In genomic region chr14:92513204-92513965, GRCh38 we compare ENCODE assay signal across 8 cellular contexts. TPM values are rescaled to one million over a fixed set of nuclear protein-coding genes. Genes with fewer than 3 reads are reported as not detected.
A peak's percentile ranks its signal among the peaks of the same experiment; 100 is the strongest.
DNase-seq lines count a peak whose midpoint lies in the region; FAIRE-seq and TF ChIP-seq lines count a peak whose summit lies in the region.

RIN3 (plus strand) TSS chr14:92513781; CDS start chr14:92513933, 152 bp downstream.

- H3F3A ChIP-seq in neural progenitor cell (ENCODE audit: low read depth): no peaks in the 10 kb centered on the region

- no peak within 1 kb of the TSS for H3K27ac Mint-ChIP-seq in neural progenitor cell

- H3K4me3 ChIP-seq in GM12865 (ENCODE audit: low read depth, low read length): peak within 1 kb of the TSS; percentile 81
- peak within 1 kb of the TSS; percentile 63 for H3K4me3 ChIP-seq in neural progenitor cell

- peak within 1 kb of the TSS; percentile 96 for H3K4me2 ChIP-seq in neural progenitor cell

- no peaks in the 10 kb centered on the region for H3K36me3 Mint-ChIP-seq in neural progenitor cell

- H3K27me3 ChIP-seq in neural progenitor cell: peaks cover 65% of the 10 kb centered on the region

- H3K9ac ChIP-seq in neural progenitor cell: no peak within 1 kb of the TSS

- peaks cover 11% of the 10 kb centered on the region for H3K4me1 Mint-ChIP-seq in neural progenitor cell

- no peaks in the 10 kb centered on the region for H3K79me2 ChIP-seq in neural progenitor cell (ENCODE audit: low read depth)

- no peak for FAIRE-seq in frontal cortex (lab: Jason Lieb, UNC)

- H3K27ac ChIP-seq in neural progenitor cell: no peak within 1 kb of the TSS

- DNase-seq in GM12865 (ENCODE audit: low read depth) (peak; percentile 77), HCEC 1CT (peak; percentile 65), NCI-H69 (lab: John Stamatoyannopoulos, UW) (peak; percentile 72), frontal cortex (ENCODE audit: low spot score in 2 of 2) (peak; percentile 54), neural progenitor cell (ENCODE audit: low spot score) (peak; percentile 78), NCI-H1105 (lab: John Stamatoyannopoulos, UW) (no peak), NCI-H524 treated with DMSO at 0.1 percent for 48 hours (lab: John Stamatoyannopoulos, UW) (no peak)
- peak; percentile 13 for DNase-seq in activated T-helper 9 cell treated with anti-CD3 and anti-CD28 coated beads, Interleukin-2, amount 50 U/mL, for 16 hours (ENCODE audit: low read depth)

- no peaks in the 10 kb centered on the region for H3K9me3 ChIP-seq in neural progenitor cell (ENCODE audit: low read depth)

- peak within 1 kb of the TSS; percentile 93 for H2AFZ ChIP-seq in neural progenitor cell (replicated peaks)

- peaks cover 9% of the 10 kb centered on the region for H3K27me3 Mint-ChIP-seq in neural progenitor cell (ENCODE audit: insufficient read depth, low read depth)

- peak within 1 kb of the TSS; percentile 79 for H3K4me3 Mint-ChIP-seq in neural progenitor cell

- no peaks in the 10 kb centered on the region for H4K20me1 ChIP-seq in neural progenitor cell (ENCODE audit: low read depth)

- no peaks in the 10 kb centered on the region for H3K9me3 Mint-ChIP-seq in neural progenitor cell

- TF ChIP-seq CTCF in GM12865 (IDR thresholded peaks at IDR 0.05; ENCODE audit: insufficient read depth, low read depth, low read length, missing control alignments) (no peak), neural progenitor cell (IDR thresholded peaks at IDR 0.05) (no peak)

- no peaks in the 10 kb centered on the region for H3K4me1 ChIP-seq in neural progenitor cell

- no peaks in the 10 kb centered on the region for H3K36me3 ChIP-seq in neural progenitor cell

RNA-seq across cellular contexts. Expression of gene RIN3, which starts in this region (rescaled TPM):
- total RNA-seq in frontal cortex: under 0.01 TPM
- total RNA-seq in neural progenitor cell (ENCODE audit: low replicate concordance): 0.09 and 0.22 TPM in 2 replicates

Comparison
In these comparisons a context has a peak if more than half of its experiments do, and no peak if none do; other contexts are left out.
1. Peak in DNase-seq in frontal cortex; RNA of the gene not detected or under 1 TPM.
2. Peak in DNase-seq, H3K4me3 ChIP-seq and H3K4me2 ChIP-seq in neural progenitor cell; RNA of the gene not detected or under 1 TPM.
3. DNase-seq: peak in GM12865 (single experiment), HCEC 1CT (single experiment), NCI-H69 (single experiment) and activated T-helper 9 cell treated with anti-CD3 and anti-CD28 coated beads, Interleukin-2, amount 50 U/mL, for 16 hours (single experiment); none in NCI-H1105 (single experiment) and NCI-H524 treated with DMSO at 0.1 percent for 48 hours (single experiment).